In the genomic region with DNA sequence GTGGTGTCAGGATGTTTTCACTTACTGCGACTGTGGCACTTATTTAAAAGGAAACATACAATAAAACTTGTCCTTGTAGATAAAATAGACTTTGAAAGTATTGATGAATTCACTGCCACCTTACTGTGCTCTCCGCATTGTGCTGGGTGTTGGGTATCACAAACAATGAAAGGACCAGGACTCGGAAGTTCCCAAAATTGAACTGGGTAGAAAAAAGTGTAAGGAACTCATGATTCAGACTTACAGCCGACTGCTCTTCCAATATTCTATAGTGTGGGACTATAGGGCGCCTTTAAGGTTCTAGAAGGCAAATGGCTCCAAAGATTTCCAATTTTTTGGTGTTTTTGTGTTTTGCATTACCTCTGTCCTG, we compare ENCODE assay signal across 8 cellular contexts. TPM values are rescaled to one million over a fixed set of nuclear protein-coding genes. Genes with fewer than 3 reads are reported as not detected.
DNase-seq lines count a peak whose midpoint lies in the region; ATAC-seq and TF ChIP-seq lines count a peak whose summit lies in the region.

No MANE protein-coding gene starts in this region.

- H3K27ac ChIP-seq in C4-2B (peak overlapping the region; percentile 85), ectodermal cell (ENCODE audit: insufficient read depth, low read depth, low read length, poor library complexity, severe bottlenecking) (peak overlapping the region; percentile 96), neural progenitor cell (peak overlapping the region; percentile 97)

- H3K27ac Mint-ChIP-seq in neural progenitor cell, result peak overlapping the region; percentile 98

- peaks cover 39% of the 10 kb centered on the region for H3K4me1 Mint-ChIP-seq in neural progenitor cell

- H3K27me3 Mint-ChIP-seq in neural progenitor cell (ENCODE audit: insufficient read depth, low read depth), result peaks cover 5% of the 10 kb centered on the region

- no peaks in the 10 kb centered on the region for H3K36me3 ChIP-seq in ectodermal cell (ENCODE audit: control insufficient read depth, insufficient read depth, low read length)
- H3K36me3 ChIP-seq in neural progenitor cell, result no peaks in the 10 kb centered on the region

- peaks cover 30% of the 10 kb centered on the region for H3K9me3 Mint-ChIP-seq in neural progenitor cell

- peaks cover 21% of the 10 kb centered on the region for H3F3A ChIP-seq in neural progenitor cell (ENCODE audit: low read depth)

- H3K9ac ChIP-seq in neural progenitor cell, result peak overlapping the region; percentile 54

- H3K9me3 ChIP-seq in ectodermal cell (ENCODE audit: control insufficient read depth, low read length) (no peaks in the 10 kb centered on the region), neural progenitor cell (ENCODE audit: low read depth) (no peaks in the 10 kb centered on the region)

- no peaks in the 10 kb centered on the region for H3K79me2 ChIP-seq in neural progenitor cell (ENCODE audit: low read depth)

- peak overlapping the region; percentile 80 for H3K4me3 Mint-ChIP-seq in neural progenitor cell

- DNase-seq in NCI-H526 treated with DMSO at 0.1 percent for 48 hours (lab: John Stamatoyannopoulos, UW) (peak; percentile 18), neural progenitor cell (ENCODE audit: low spot score) (peak; percentile 9), HK-2 (ENCODE audit: unreplicated experiment) (no peak), posterior cingulate gyrus (no peak)

- no peaks in the 10 kb centered on the region for H3K27me3 ChIP-seq in ectodermal cell (ENCODE audit: control insufficient read depth, insufficient read depth, low read length, poor library complexity, severe bottlenecking)
- H3K27me3 ChIP-seq in neural progenitor cell, result no peaks in the 10 kb centered on the region

- intact Hi-C loops in posterior cingulate gyrus (cut with DNase I), result loop anchor here (10.0 kb wide), 2 partner anchors 110 to 250 kb away; no protein-coding TSS in a partner anchor

- 64 to 71% methylated on average over 4 to 5 of the region's 5 CpGs for WGBS in ectodermal cell, 2 experiments

- ATAC-seq in HG03159 (IDR thresholded peaks at IDR 0.05; ENCODE audit: unreplicated experiment), result no peak
- ATAC-seq in GM18519 (IDR thresholded peaks at IDR 0.05; ENCODE audit: low FRiP score, unreplicated experiment), result no peak

- H3K36me3 Mint-ChIP-seq in neural progenitor cell, result peaks cover 16% of the 10 kb centered on the region

- H3K4me1 ChIP-seq in ectodermal cell (ENCODE audit: control insufficient read depth, insufficient read depth, low read length) (peaks cover 5% of the 10 kb centered on the region), neural progenitor cell (peaks cover 11% of the 10 kb centered on the region)

- TF ChIP-seq CTCF in C4-2B (conservative IDR thresholded peaks at IDR 0.05) (no peak; the same call in 1 of the 2 replicates), neural progenitor cell (IDR thresholded peaks at IDR 0.05) (no peak)

- no peaks in the 10 kb centered on the region for H4K20me1 ChIP-seq in neural progenitor cell (ENCODE audit: low read depth)

- peak overlapping the region; percentile 42 for H2AFZ ChIP-seq in neural progenitor cell (replicated peaks)

- peak overlapping the region; percentile 46 for H3K4me3 ChIP-seq in ectodermal cell (ENCODE audit: insufficient read depth, low read depth, low read length)
- H3K4me3 ChIP-seq in neural progenitor cell, result peak overlapping the region; percentile 65

- H3K4me2 ChIP-seq in neural progenitor cell, result peak overlapping the region; percentile 83

RNA-seq across cellular contexts. Expression of a gene that starts 32.0 kb away (rescaled TPM):
- 33.9 TPM for polyA plus RNA-seq in ectodermal cell (2013, experiment 1 of 4)
- polyA plus RNA-seq in ectodermal cell (2013, experiment 2 of 4), result 32.3 TPM
- 35.5 TPM for polyA plus RNA-seq in ectodermal cell (2013, experiment 3 of 4)
- 40.3 TPM for polyA plus RNA-seq in ectodermal cell (2013, experiment 4 of 4)
- 23.9 and 29.2 TPM in 2 replicates for total RNA-seq in neural progenitor cell (ENCODE audit: low replicate concordance)

Comparison
In these comparisons a context has a peak if more than half of its experiments do, and no peak if none do; other contexts are left out.
1. DNase-seq: peak in NCI-H526 treated with DMSO at 0.1 percent for 48 hours (single experiment) and neural progenitor cell (single experiment); none in HK-2 (single experiment) and posterior cingulate gyrus (0 of 10).
2. Peak in every context shown above with its lines, with median percentiles within 50 percentile points of each other: H3K27ac ChIP-seq.